9 cellular contexts compared by ENCODE assay signal in genomic region chr15:64912379-64912778, GRCh38. TPM values are rescaled to one million over a fixed set of nuclear protein-coding genes. Genes with fewer than 3 reads are reported as not detected.
DNase-seq lines count a peak whose midpoint lies in the region; ATAC-seq, FAIRE-seq and TF ChIP-seq lines count a peak whose summit lies in the region.
"Had no signal": no experiment of that assay in that cellular context is flagged by ENCODE, and none has a peak within 500 bp of the region (broad histone marks: within the 10 kb centered on the region; RNA-seq: fewer than 3 reads in every experiment).

No MANE protein-coding gene starts in this region.

- 0 out of 2 replicates have a peak, but pooled peaks cover 6% of the 10 kb centered on the region for H3F3A ChIP-seq in MM.1S (ENCODE audit: insufficient read depth, low read length)

- H3K4me3 ChIP-seq in AG04449 (ENCODE audit: low read depth, low read length) (peak overlapping the region; percentile 66; the same call in 1 of the 2 replicates), MM.1S (ENCODE audit: low read length) (peak overlapping the region; percentile 95), ectodermal cell (ENCODE audit: insufficient read depth, low read depth, low read length) (peak overlapping the region; percentile 62)

- H3K4me1 ChIP-seq in MM.1S (ENCODE audit: low read length) (peaks cover 14% of the 10 kb centered on the region), ectodermal cell (ENCODE audit: control insufficient read depth, insufficient read depth, low read length) (no peaks in the 10 kb centered on the region)

- no peak overlapping the region for H3K27ac Mint-ChIP-seq in natural killer cell treated with Interleukin-12 subunit alpha and Interleukin-12 subunit beta and Interleukin-15 and Interleukin-18, amount 100 ng/mL, for 72 hours

- H3K4me2 ChIP-seq in MM.1S (ENCODE audit: low read depth, low read length) = peak overlapping the region; percentile 80

- TF ChIP-seq CTCF in AG04449 (IDR thresholded peaks at IDR 0.05; ENCODE audit: insufficient read depth, low read length, missing control alignments) (no peak), MM.1S (IDR thresholded peaks at IDR 0.05; ENCODE audit: low read length) (no peak)

- H3K9me3 Mint-ChIP-seq in natural killer cell treated with Interleukin-12 subunit alpha and Interleukin-12 subunit beta and Interleukin-15 and Interleukin-18, amount 100 ng/mL, for 72 hours = no peaks in the 10 kb centered on the region

- no peaks in the 10 kb centered on the region for H3K27me3 Mint-ChIP-seq in natural killer cell treated with Interleukin-12 subunit alpha and Interleukin-12 subunit beta and Interleukin-15 and Interleukin-18, amount 100 ng/mL, for 72 hours

- H3K9me3 ChIP-seq in MM.1S (replicated peaks; ENCODE audit: insufficient read depth, low read length) (no peaks in the 10 kb centered on the region), ectodermal cell (ENCODE audit: control insufficient read depth, low read length) (no peaks in the 10 kb centered on the region)

- peaks cover 48% of the 10 kb centered on the region for H3K79me2 ChIP-seq in MM.1S (ENCODE audit: low read length)

- 83 to 84% methylated on average over 12 of the region's 12 CpGs for WGBS in ectodermal cell, 2 experiments

- CTCF ChIA-PET in AG04449 (lab: Yijun Ruan, JAX) = interaction anchor here (1.3 to 2.4 kb wide), 3 partner anchors 76 to 184 kb away, joined by 4 to 8 read pairs (median 5); no protein-coding TSS in a partner anchor

- H3K27me3 ChIP-seq in MM.1S (replicated peaks; ENCODE audit: insufficient read depth, low read length) (no peaks in the 10 kb centered on the region), ectodermal cell (ENCODE audit: control insufficient read depth, insufficient read depth, low read length, poor library complexity, severe bottlenecking) (peaks cover 33% of the 10 kb centered on the region)

- no peak for TF ChIP-seq POLR2A in H54 (IDR thresholded peaks at IDR 0.05; ENCODE audit: low read depth, low read length)

- H4K20me1 ChIP-seq in MM.1S (ENCODE audit: insufficient read depth, low read length) = no peaks in the 10 kb centered on the region

- no peak for FAIRE-seq in H54 (lab: Jason Lieb, UNC)

- peaks cover 8 to 9% of the 10 kb centered on the region in 2 donors for H3K4me1 Mint-ChIP-seq in natural killer cell treated with Interleukin-12 subunit alpha and Interleukin-12 subunit beta and Interleukin-15 and Interleukin-18, amount 100 ng/mL, for 72 hours (ENCODE audit: low read depth in 2 of 2)

- H3K36me3 ChIP-seq in MM.1S (replicated peaks; ENCODE audit: insufficient read depth, low read length) (no peaks in the 10 kb centered on the region), ectodermal cell (ENCODE audit: control insufficient read depth, insufficient read depth, low read length) (no peaks in the 10 kb centered on the region)

- H2AFZ ChIP-seq in MM.1S (ENCODE audit: low read length) = peak overlapping the region; percentile 97

- H3K27ac ChIP-seq in MM.1S (ENCODE audit: low read length) (no peak overlapping the region), ectodermal cell (ENCODE audit: insufficient read depth, low read depth, low read length, poor library complexity, severe bottlenecking) (no peak overlapping the region)
- H3K27ac ChIP-seq: HL-60 had no signal

- no peaks in the 10 kb centered on the region for H3K36me3 Mint-ChIP-seq in natural killer cell treated with Interleukin-12 subunit alpha and Interleukin-12 subunit beta and Interleukin-15 and Interleukin-18, amount 100 ng/mL, for 72 hours

- POLR2A ChIA-PET in AG04449 (lab: Yijun Ruan, JAX) = interaction anchor here (1.0 to 1.7 kb wide), 2 partner anchors 19 to 71 kb away, joined by 4 to 7 read pairs; no protein-coding TSS in a partner anchor

- DNase-seq in AG04449 (ENCODE audit: low read depth, low spot score) (no peak), MM.1S (no peak), NCI-H2081 treated with DMSO at 0.1 percent for 48 hours (lab: John Stamatoyannopoulos, UW) (no peak), H54 (ENCODE audit: insufficient read length, low spot score) (no peak), activated gamma-delta T cell (lab: John Stamatoyannopoulos, UW) (no peak)
- no peak for DNase-seq in natural killer cell treated with Interleukin-12 subunit alpha and Interleukin-12 subunit beta and Interleukin-15 and Interleukin-18, amount 100 ng/mL, for 72 hours (ENCODE audit: low spot score)

- no peak for ATAC-seq in natural killer cell treated with Interleukin-12 subunit alpha and Interleukin-12 subunit beta and Interleukin-15 and Interleukin-18, amount 100 ng/mL, for 72 hours
- ATAC-seq in HG02885 (IDR thresholded peaks at IDR 0.05; ENCODE audit: poor library complexity, unreplicated experiment) = no peak

- H3K9ac ChIP-seq in MM.1S (ENCODE audit: low read length) = peak overlapping the region; percentile 42

- H3K9me2 ChIP-seq in MM.1S (replicated peaks; ENCODE audit: insufficient read depth, low read length) = no peaks in the 10 kb centered on the region

- H3K4me3 Mint-ChIP-seq in natural killer cell treated with Interleukin-12 subunit alpha and Interleukin-12 subunit beta and Interleukin-15 and Interleukin-18, amount 100 ng/mL, for 72 hours = peak overlapping the region; percentile 25

RNA-seq across cellular contexts. Expression of gene ANKDD1A, which starts 0.7 kb away (rescaled TPM):
- polyA plus RNA-seq in ectodermal cell (2013, experiment 1 of 4) = 6.0 TPM
- polyA plus RNA-seq in ectodermal cell (2013, experiment 2 of 4) = 4.8 TPM
- 3.2 TPM for polyA plus RNA-seq in ectodermal cell (2013, experiment 3 of 4)
- polyA plus RNA-seq in ectodermal cell (2013, experiment 4 of 4) = 3.2 TPM
- total RNA-seq in natural killer cell treated with Interleukin-12 subunit alpha and Interleukin-12 subunit beta and Interleukin-15 and Interleukin-18, amount 100 ng/mL, for 72 hours = 1 to 10 TPM; 3.1 to 5.0 TPM
